20 cellular contexts compared by ENCODE assay signal in genomic region chr14:56094063-56094462, GRCh38.
"Had no signal": no experiment of that assay in that cellular context is flagged by ENCODE, and none has a peak within 500 bp of the region (broad histone marks: within the 10 kb centered on the region; RNA-seq: fewer than 3 reads in every experiment).

No MANE protein-coding gene starts in this region.

- H3K4me1 Mint-ChIP-seq: immature natural killer cell, naive B cell had no signal

- H3K4me1 ChIP-seq: right atrium auricular region had no signal

- FAIRE-seq: endothelial cell of umbilical vein had no signal

- H3K4me3 ChIP-seq: esophagus squamous epithelium, right atrium auricular region, skin epidermis, tibial nerve had no signal

- H3K9me3 ChIP-seq: esophagus squamous epithelium, right atrium auricular region, tibial nerve had no signal

- H3K27ac Mint-ChIP-seq: immature natural killer cell had no signal

- DNase-seq: activated CD4-positive, alpha-beta T cell treated with anti-CD3 and anti-CD28 coated beads, Interleukin-2, amount 50 U/mL, for 1 hour; activated naive CD4-positive, alpha-beta T cell treated with Interleukin-2 at 50 U/mL for 16 hours; anterior cingulate cortex; cortex of kidney; effector CD8-positive, alpha-beta T cell; esophagus squamous epithelium; foreskin fibroblast; immature natural killer cell; naive B cell; posterior cingulate gyrus; stimulated activated CD4-positive, alpha-beta T cell treated with anti-CD3 and anti-CD28 coated beads, Interleukin-4, amount 100 ng/mL, for 4 hours; stimulated activated CD8-positive, alpha-beta memory T cell treated with anti-CD3 and anti-CD28 coated beads, Interleukin-4, amount 100 ng/mL, for 48 hours; stimulated activated naive CD4-positive, alpha-beta T cell treated with Interleukin-2 at 50 U/mL for 16 hours; substantia nigra; T-helper 9 cell had no signal

- H3K9me3 Mint-ChIP-seq: immature natural killer cell had no signal

- H3K27me3 ChIP-seq: esophagus squamous epithelium, right atrium auricular region, tibial nerve had no signal

- H3K36me3 ChIP-seq: esophagus squamous epithelium, right atrium auricular region, tibial nerve had no signal

- H3K27ac ChIP-seq: esophagus squamous epithelium, right atrium auricular region, skin epidermis, tibial nerve had no signal

- H3K4me3 Mint-ChIP-seq: immature natural killer cell, naive B cell had no signal

- ATAC-seq: activated CD4-positive, CD25-positive, alpha-beta regulatory T cell treated with anti-CD3 and anti-CD28 coated beads, Interleukin-2, amount 50 U/mL, for 24 hours had no signal
